Comparison of ENCODE assay signal across 19 cellular contexts in the genomic region with DNA sequence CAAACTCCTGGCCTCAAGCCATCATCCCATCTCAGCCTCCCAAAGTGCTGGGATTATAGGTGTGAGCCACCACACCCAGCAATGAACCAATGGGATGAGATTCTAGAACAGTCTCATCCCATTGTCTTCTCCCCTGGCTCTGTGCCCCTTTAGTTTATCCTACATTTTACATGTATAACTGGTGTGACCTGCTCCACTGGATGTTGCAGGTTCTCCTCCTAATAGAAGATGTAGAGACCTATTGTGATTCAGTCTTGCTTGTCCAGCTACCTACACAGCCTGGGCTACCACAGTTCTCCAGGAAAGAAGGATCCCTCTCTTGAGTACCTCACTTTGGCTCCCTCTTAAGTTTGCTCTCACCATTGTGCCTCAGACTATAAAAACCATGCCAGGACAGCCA. TPM values are rescaled to one million over a fixed set of nuclear protein-coding genes. Genes with fewer than 3 reads are reported as not detected.
"Had no signal": no experiment of that assay in that cellular context is flagged by ENCODE, and none has a peak within 500 bp of the region (broad histone marks: within the 10 kb centered on the region; RNA-seq: fewer than 3 reads in every experiment).

No MANE protein-coding gene starts in this region.

- H3K9me3 ChIP-seq: mucosa of descending colon, ovary, sigmoid colon, vagina had no signal

- H3K4me3 Mint-ChIP-seq: activated CD4-positive, alpha-beta T cell treated with anti-CD3 and anti-CD28 coated beads for 36 hours; endodermal cell; natural killer cell treated with Interleukin-12 subunit alpha and Interleukin-12 subunit beta and Interleukin-15 and Interleukin-18, amount 100 ng/mL, for 72 hours had no signal

- H3K36me3 ChIP-seq: brain microvascular endothelial cell, ovary, sigmoid colon, vagina had no signal

- H3K27ac ChIP-seq: brain microvascular endothelial cell, foreskin keratinocyte, ovary, sigmoid colon, vagina, VCaP had no signal

- ATAC-seq: activated CD4-positive, alpha-beta T cell treated with anti-CD3 and anti-CD28 coated beads for 36 hours; foreskin keratinocyte; left colon; mucosa of descending colon; natural killer cell treated with Interleukin-12 subunit alpha and Interleukin-12 subunit beta and Interleukin-15 and Interleukin-18, amount 100 ng/mL, for 72 hours; stimulated activated naive CD8-positive, alpha-beta T cell treated with anti-CD3 and anti-CD28 coated beads, Interleukin-15, Interleukin-2, amounts not matched to agents 100 U/mL and 50 U/mL, for 24 hours had no signal

- H3K27ac Mint-ChIP-seq: activated CD4-positive, alpha-beta T cell treated with anti-CD3 and anti-CD28 coated beads for 36 hours; endodermal cell; natural killer cell treated with Interleukin-12 subunit alpha and Interleukin-12 subunit beta and Interleukin-15 and Interleukin-18, amount 100 ng/mL, for 72 hours had no signal

- DNase-seq: activated CD4-positive, alpha-beta T cell treated with anti-CD3 and anti-CD28 coated beads for 36 hours; activated effector memory CD4-positive, alpha-beta T cell treated with Interleukin-2 at 50 U/mL for 16 hours; amygdala; brain microvascular endothelial cell; dermis blood vessel endothelial cell; endodermal cell; foreskin keratinocyte; head of caudate nucleus; left colon; mucosa of descending colon; ovary; stimulated activated CD4-positive, alpha-beta T cell treated with anti-CD3 and anti-CD28 coated beads, Interleukin-2, amount 100 ng/mL, for 48 hours; stimulated activated naive CD8-positive, alpha-beta T cell treated with anti-CD3 and anti-CD28 coated beads, Interleukin-15, Interleukin-2, amounts not matched to agents 100 U/mL and 50 U/mL, for 24 hours; T-helper 1 cell had no signal

- H3K9me3 Mint-ChIP-seq: activated naive CD4-positive, alpha-beta T cell treated with anti-CD3 and anti-CD28 coated beads, Interleukin-2, amount 50 U/mL, for 24 hours; endodermal cell; natural killer cell treated with Interleukin-12 subunit alpha and Interleukin-12 subunit beta and Interleukin-15 and Interleukin-18, amount 100 ng/mL, for 72 hours had no signal

- H3K27me3 ChIP-seq: brain microvascular endothelial cell, foreskin keratinocyte, ovary, sigmoid colon, vagina had no signal

- H3K4me3 ChIP-seq: mucosa of descending colon, ovary, sigmoid colon, vagina had no signal

- H3K27me3 Mint-ChIP-seq: activated CD4-positive, alpha-beta T cell treated with anti-CD3 and anti-CD28 coated beads for 36 hours; activated naive CD4-positive, alpha-beta T cell treated with anti-CD3 and anti-CD28 coated beads, Interleukin-2, amount 50 U/mL, for 24 hours had no signal

- H3K36me3 Mint-ChIP-seq: activated naive CD4-positive, alpha-beta T cell treated with anti-CD3 and anti-CD28 coated beads, Interleukin-2, amount 50 U/mL, for 24 hours had no signal

RNA-seq across cellular contexts. Expression of gene PRRT1, which starts 19.6 kb away (rescaled TPM):
- total RNA-seq: dermis blood vessel endothelial cell had no signal
